Comparison of ENCODE assay signal across 30 cellular contexts in genomic region chr9:92894711-92895362, GRCh38. TPM values are rescaled to one million over a fixed set of nuclear protein-coding genes. Genes with fewer than 3 reads are reported as not detected.
"Had no signal": no experiment of that assay in that cellular context is flagged by ENCODE, and none has a peak within 500 bp of the region (broad histone marks: within the 10 kb centered on the region; RNA-seq: fewer than 3 reads in every experiment).

No MANE protein-coding gene starts in this region.

- H3K4me1 Mint-ChIP-seq: activated T-helper 17 cell treated with anti-CD3 and anti-CD28 coated beads, Interleukin-2, amount 50 U/mL, for 72 hours had no signal

- H3K4me3 Mint-ChIP-seq: activated CD4-positive, alpha-beta T cell treated with anti-CD3 and anti-CD28 coated beads for 36 hours; activated CD4-positive, alpha-beta T cell treated with anti-CD3 and anti-CD28 coated beads, Interleukin-2, amount 10 ng/mL, durations not matched to agents 7 days and 5 days; activated CD8-positive, alpha-beta T cell treated with anti-CD3 and anti-CD28 coated beads for 36 hours; activated naive CD8-positive, alpha-beta T cell; activated T-cell treated with anti-CD3 and anti-CD28 coated beads, Interleukin-2, amount 50 U/mL, for 4 hours; activated T-helper 17 cell treated with anti-CD3 and anti-CD28 coated beads, Interleukin-2, amount 50 U/mL, for 72 hours; central memory CD8-positive, alpha-beta T cell; effector memory CD8-positive, alpha-beta T cell had no signal

- H3K4me3 ChIP-seq: esophagus squamous epithelium, gastroesophageal sphincter had no signal

- ATAC-seq: activated CD4-positive, alpha-beta T cell treated with anti-CD3 and anti-CD28 coated beads for 36 hours; activated CD8-positive, alpha-beta T cell treated with anti-CD3 and anti-CD28 coated beads for 36 hours; activated T-cell treated with anti-CD3 and anti-CD28 coated beads, Interleukin-2, amount 50 U/mL, for 4 hours; activated T-helper 17 cell treated with anti-CD3 and anti-CD28 coated beads, Interleukin-2, amount 50 U/mL, for 72 hours; effector memory CD8-positive, alpha-beta T cell; gastroesophageal sphincter had no signal

- H3K36me3 ChIP-seq: brain microvascular endothelial cell, esophagus squamous epithelium, gastroesophageal sphincter had no signal

- DNase-seq: activated CD4-positive, alpha-beta T cell treated with anti-CD3 and anti-CD28 coated beads for 36 hours; activated CD4-positive, alpha-beta T cell treated with anti-CD3 and anti-CD28 coated beads, Interleukin-2, amount 10 ng/mL, durations not matched to agents 7 days and 5 days; activated CD4-positive, alpha-beta T cell treated with anti-CD3 and anti-CD28 coated beads, Interleukin-2, amount 50 U/mL, for 4 hours; activated CD4-positive, CD25-positive, alpha-beta regulatory T cell; activated CD4-positive, CD25-positive, alpha-beta regulatory T cell treated with anti-CD3 and anti-CD28 coated beads, Interleukin-2, amount 50 U/mL, for 72 hours; activated CD8-positive, alpha-beta memory T cell treated with anti-CD3 and anti-CD28 coated beads for 24 hours; activated CD8-positive, alpha-beta T cell treated with anti-CD3 and anti-CD28 coated beads for 36 hours; activated effector memory CD4-positive, alpha-beta T cell treated with Interleukin-2 at 50 U/mL for 16 hours; activated gamma-delta T cell treated with Interleukin-2 at 50 U/mL for 16 hours; activated naive CD4-positive, alpha-beta T cell treated with anti-CD3 and anti-CD28 coated beads, Interleukin-2, amount 50 U/mL, for 16 hours; activated naive CD4-positive, alpha-beta T cell treated with Interleukin-2 at 50 U/mL for 16 hours; activated T-cell treated with anti-CD3 and anti-CD28 coated beads, Interleukin-2, amount 50 U/mL, for 4 hours; amniotic stem cell; anterior cingulate cortex; brain microvascular endothelial cell; cortex of kidney; dermis blood vessel endothelial cell; effector CD4-positive, alpha-beta T cell; effector memory CD8-positive, alpha-beta T cell; erythroblast; esophagus squamous epithelium; foreskin melanocyte; T-helper 2 cell had no signal

- H3K27me3 Mint-ChIP-seq: activated CD4-positive, alpha-beta T cell treated with anti-CD3 and anti-CD28 coated beads for 36 hours; activated CD8-positive, alpha-beta T cell treated with anti-CD3 and anti-CD28 coated beads for 36 hours; activated naive CD8-positive, alpha-beta T cell; activated T-helper 17 cell treated with anti-CD3 and anti-CD28 coated beads, Interleukin-2, amount 50 U/mL, for 72 hours; central memory CD8-positive, alpha-beta T cell; effector memory CD8-positive, alpha-beta T cell had no signal

- H3K36me3 Mint-ChIP-seq: activated naive CD8-positive, alpha-beta T cell had no signal

- H3K27me3 ChIP-seq: brain microvascular endothelial cell, esophagus squamous epithelium, gastroesophageal sphincter had no signal

- H3K9me3 ChIP-seq: esophagus squamous epithelium, gastroesophageal sphincter had no signal

- H3K27ac Mint-ChIP-seq: activated CD4-positive, alpha-beta T cell treated with anti-CD3 and anti-CD28 coated beads for 36 hours; activated CD4-positive, alpha-beta T cell treated with anti-CD3 and anti-CD28 coated beads, Interleukin-2, amount 10 ng/mL, durations not matched to agents 7 days and 5 days; activated CD8-positive, alpha-beta T cell treated with anti-CD3 and anti-CD28 coated beads for 36 hours; activated naive CD8-positive, alpha-beta T cell; activated T-helper 17 cell treated with anti-CD3 and anti-CD28 coated beads, Interleukin-2, amount 50 U/mL, for 72 hours had no signal

- H3K9me3 Mint-ChIP-seq: activated CD4-positive, alpha-beta T cell treated with anti-CD3 and anti-CD28 coated beads, Interleukin-2, amount 10 ng/mL, durations not matched to agents 7 days and 5 days; activated CD8-positive, alpha-beta T cell treated with anti-CD3 and anti-CD28 coated beads for 36 hours; activated T-cell treated with anti-CD3 and anti-CD28 coated beads, Interleukin-2, amount 50 U/mL, for 4 hours; activated T-helper 17 cell treated with anti-CD3 and anti-CD28 coated beads, Interleukin-2, amount 50 U/mL, for 72 hours; central memory CD8-positive, alpha-beta T cell; effector memory CD8-positive, alpha-beta T cell had no signal

- H3K4me1 ChIP-seq: esophagus squamous epithelium, gastroesophageal sphincter had no signal

- H3K27ac ChIP-seq: brain microvascular endothelial cell, esophagus squamous epithelium, gastroesophageal sphincter had no signal

RNA-seq across cellular contexts. Expression of gene FGD3, which starts 52.5 kb away (rescaled TPM):
- total RNA-seq: fibroblast of lung, fibroblast of villous mesenchyme, glomerular endothelial cell had no signal
